12 cellular contexts compared by ENCODE assay signal in genomic region chr9:17627641-17628040, GRCh38. TPM values are rescaled to one million over a fixed set of nuclear protein-coding genes. Genes with fewer than 3 reads are reported as not detected.
A peak's percentile ranks its signal among the peaks of the same experiment; 100 is the strongest.
DNase-seq lines count a peak whose midpoint lies in the region; ATAC-seq lines count a peak whose summit lies in the region.
"Had no signal": no experiment of that assay in that cellular context is flagged by ENCODE, and none has a peak within 500 bp of the region (broad histone marks: within the 10 kb centered on the region; RNA-seq: fewer than 3 reads in every experiment).

No MANE protein-coding gene starts in this region.

- intact Hi-C loops in left colon (cut with DNase I, micrococcal nuclease): no loop called here
- intact Hi-C loops in left cardiac atrium (cut with DNase I): no loop called here

- DNase-seq in ELR (ENCODE audit: low read depth) (peak; percentile 38), NCI-H1930 (lab: John Stamatoyannopoulos, UW) (peak; percentile 18), NCI-H748 treated with DMSO at 0.1 percent for 48 hours (lab: John Stamatoyannopoulos, UW) (peak; percentile 59), left colon (no peak), Ammon's horn (ENCODE audit: low spot score) (no peak), left cardiac atrium (no peak)
- DNase-seq in activated CD8-positive, alpha-beta memory T cell treated with anti-CD3 and anti-CD28 coated beads for 24 hours: no peak
- DNase-seq: activated CD4-positive, alpha-beta T cell treated with anti-CD3 and anti-CD28 coated beads for 1 hour; activated T-cell treated with anti-CD3 and anti-CD28 coated beads, Interleukin-2, amount 50 U/mL, for 24 hours; esophagus squamous epithelium; MM.1S had no signal

- ATAC-seq in left colon (peak; percentile 63), GM19452 (IDR thresholded peaks at IDR 0.05; ENCODE audit: unreplicated experiment) (no peak), left cardiac atrium (no peak)

RNA-seq across cellular contexts. Expression of gene SH3GL2, which starts 48.8 kb away (rescaled TPM):
- total RNA-seq in left colon (1 to 10 TPM in 1 of 2 donors, under 1 TPM in 1; 0.22 to 1.4 TPM), left cardiac atrium (under 1 TPM; 0.18 to 0.71 TPM)

Comparison
In these comparisons a context has a peak if more than half of its experiments do, and no peak if none do; other contexts are left out.
1. DNase-seq: peak in ELR (single experiment), NCI-H1930 (2 of 2) and NCI-H748 treated with DMSO at 0.1 percent for 48 hours (single experiment); none in left colon (0 of 2), Ammon's horn (single experiment), activated CD8-positive, alpha-beta memory T cell treated with anti-CD3 and anti-CD28 coated beads for 24 hours (single experiment) and left cardiac atrium (single experiment).